Comparison of ENCODE assay signal across 9 cellular contexts in the genomic region with DNA sequence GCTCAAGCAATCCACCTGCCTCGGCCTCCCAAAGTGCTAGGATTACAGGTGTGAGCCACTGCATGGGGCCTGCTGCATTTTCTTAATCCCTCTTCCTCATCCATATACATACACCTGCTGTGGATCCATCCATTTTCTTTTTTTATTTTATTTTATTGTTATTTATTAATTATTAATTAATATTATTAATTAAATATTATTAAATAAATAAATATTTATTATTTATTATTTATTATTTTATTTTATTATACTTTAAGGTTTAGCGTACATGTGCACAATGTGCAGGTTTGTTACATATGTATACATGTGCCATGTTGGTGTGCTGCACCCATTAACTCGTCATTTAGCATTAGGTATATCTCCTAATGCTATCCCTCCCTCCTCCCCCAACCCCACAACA. TPM values are rescaled to one million over a fixed set of nuclear protein-coding genes. Genes with fewer than 3 reads are reported as not detected.
"Had no signal": no experiment of that assay in that cellular context is flagged by ENCODE, and none has a peak within 500 bp of the region (broad histone marks: within the 10 kb centered on the region; RNA-seq: fewer than 3 reads in every experiment).

No MANE protein-coding gene starts in this region.

RNA-seq across cellular contexts. Expression of a gene that starts 10.4 kb away (rescaled TPM):
- total RNA-seq: OCI-LY7, PC-3, PC-9, Right ventricle myocardium inferior, Right ventricle myocardium superior, RPMI7951, SJCRH30, SJSA1, SK-MEL-5 had no signal

RNA-seq across cellular contexts. Expression of a gene that starts 48.1 kb away (rescaled TPM):
- total RNA-seq: OCI-LY7 had no signal
